8 cellular contexts compared by ENCODE assay signal in the genomic region with DNA sequence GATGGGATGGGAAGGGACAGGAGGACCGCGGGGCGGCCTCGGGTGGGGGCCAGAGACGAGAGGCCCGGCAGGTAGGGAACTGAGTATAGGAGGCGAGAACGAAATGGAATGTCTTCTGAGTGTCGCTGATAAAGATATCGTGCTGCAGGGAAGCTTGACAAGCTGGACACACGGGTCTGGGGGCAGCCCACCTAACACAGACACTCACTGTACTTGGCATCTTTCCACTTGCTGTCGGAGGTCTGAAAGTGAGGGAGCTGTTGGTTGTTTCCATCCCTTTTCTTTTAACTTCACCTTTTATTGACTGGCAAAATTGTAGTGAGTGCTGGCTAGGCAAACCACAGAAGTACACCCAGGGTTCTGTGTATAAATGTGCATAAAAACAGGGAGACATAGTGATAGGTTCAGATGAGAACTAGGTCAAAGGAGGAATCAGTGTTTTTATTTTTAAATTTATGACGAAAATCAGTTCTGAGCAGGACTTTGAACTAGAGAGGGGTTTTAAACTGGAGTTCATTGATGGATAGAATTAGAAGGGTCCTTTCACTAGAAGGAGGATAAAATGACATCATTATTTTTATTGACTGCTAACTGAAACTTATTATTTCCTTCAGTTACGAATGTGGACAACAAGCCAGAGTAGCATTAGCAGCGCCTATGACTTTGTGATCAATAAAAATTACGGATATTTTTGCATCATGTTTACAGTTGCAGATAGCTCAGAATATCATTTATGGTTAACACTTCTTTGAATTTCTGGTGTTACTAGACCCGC. TPM values are rescaled to one million over a fixed set of nuclear protein-coding genes. Genes with fewer than 3 reads are reported as not detected.
DNase-seq lines count a peak whose midpoint lies in the region; ATAC-seq lines count a peak whose summit lies in the region.

No MANE protein-coding gene starts in this region.

- H4K8ac ChIP-seq in neuronal stem cell (ENCODE audit: low read depth, low read length) = no peak overlapping the region

- H2AK5ac ChIP-seq in neuronal stem cell (ENCODE audit: low read depth, low read length) = peak overlapping the region; percentile 58

- peak overlapping the region; percentile 96 for H3K9ac ChIP-seq in neuronal stem cell (ENCODE audit: low read depth, low read length, poor library complexity)

- peak overlapping the region; percentile 98 for H3K4me3 Mint-ChIP-seq in activated naive CD4-positive, alpha-beta T cell treated with anti-CD3 and anti-CD28 coated beads for 36 hours

- H3K23ac ChIP-seq in neuronal stem cell (ENCODE audit: low read depth, low read length, poor library complexity) = peak overlapping the region; percentile 99

- CTCF ChIA-PET in activated naive CD4-positive, alpha-beta T cell treated with anti-CD3 and anti-CD28 coated beads for 36 hours (lab: Charles Lee) = interaction anchor here (0.6 kb wide), 1 partner anchor 1164 kb away, joined by 4 read pairs; no protein-coding TSS in a partner anchor

- H3K4me1 ChIP-seq in neuronal stem cell (ENCODE audit: control insufficient read depth in 2 of 2, insufficient read depth in 1 of 2, low read depth in 1 of 2, low read length in 2 of 2) = peaks cover 0 to 2% of the 10 kb centered on the region in 2 donors

- H3K4me1 Mint-ChIP-seq in activated naive CD4-positive, alpha-beta T cell treated with anti-CD3 and anti-CD28 coated beads for 36 hours (ENCODE audit: low read depth) = peaks cover 33% of the 10 kb centered on the region

- H3K4ac ChIP-seq in neuronal stem cell (ENCODE audit: low read length) = no peak overlapping the region

- no peak overlapping the region for H4K91ac ChIP-seq in neuronal stem cell (ENCODE audit: low read depth, low read length, poor library complexity)

- peaks cover 8% of the 10 kb centered on the region for H3K79me1 ChIP-seq in neuronal stem cell (ENCODE audit: low read depth, low read length)

- H3K27ac Mint-ChIP-seq in activated naive CD4-positive, alpha-beta T cell treated with anti-CD3 and anti-CD28 coated beads for 36 hours = peak overlapping the region; percentile 79

- no peak overlapping the region for H2BK12ac ChIP-seq in neuronal stem cell (ENCODE audit: low read length)

- H2BK15ac ChIP-seq in neuronal stem cell (ENCODE audit: low read length) = no peak overlapping the region

- H3K18ac ChIP-seq in neuronal stem cell (ENCODE audit: low read length) = peak overlapping the region; percentile 95

- intact Hi-C loops in activated naive CD4-positive, alpha-beta T cell treated with anti-CD3 and anti-CD28 coated beads for 36 hours (cut with micrococcal nuclease) = loop anchor here (5.0 kb wide), 1 partner anchor 400 kb away; a partner anchor contains a TSS

- H3K9me3 ChIP-seq in neuronal stem cell (replicated peaks in 1 of 2; ENCODE audit: control insufficient read depth in 2 of 2, insufficient read depth in 1 of 2, low read depth in 1 of 2, low read length in 2 of 2) = no peaks in the 10 kb centered on the region

- peak overlapping the region; percentile 35 for H2BK5ac ChIP-seq in neuronal stem cell (ENCODE audit: low read length)

- H3K27me3 ChIP-seq in neuronal stem cell (ENCODE audit: control insufficient read depth in 3 of 3, insufficient read depth in 3 of 3, low read depth in 1 of 3, low read length in 3 of 3) = no peaks in the 10 kb centered on the region

- peak; percentile 47 for DNase-seq in activated naive CD4-positive, alpha-beta T cell treated with anti-CD3 and anti-CD28 coated beads for 36 hours
- DNase-seq in activated naive CD4-positive, alpha-beta T cell (lab: John Stamatoyannopoulos, UW) = no peak
- DNase-seq in RPMI8226 (peak; percentile 58), epithelial cell of prostate (ENCODE audit: low read depth, low spot score) (no peak), neuronal stem cell (ENCODE audit: low spot score) (no peak), NK-92 (lab: John Stamatoyannopoulos, UW; ENCODE audit: unreplicated experiment) (no peak), DMS53 (lab: John Stamatoyannopoulos, UW) (no peak)

- H3K14ac ChIP-seq in neuronal stem cell (ENCODE audit: low read length) = peak overlapping the region; percentile 97

- H2AFZ ChIP-seq in neuronal stem cell (ENCODE audit: low read length) = peak overlapping the region; percentile 89

- no CpG with 5 or more reads among the region's 17 CpGs for WGBS in neuronal stem cell (ENCODE audit: extremely low coverage in 2 of 2, insufficient read length in 2 of 2, insufficient replicate concordance in 1 of 2), 2 donors

- ATAC-seq in HG02885 (IDR thresholded peaks at IDR 0.05; ENCODE audit: poor library complexity, unreplicated experiment) = peak; percentile 5

- H3K4me3 ChIP-seq in neuronal stem cell (ENCODE audit: low read length in 2 of 2) = peak overlapping the region; percentile 73 to 97

- H3K36me3 ChIP-seq in neuronal stem cell (replicated peaks in 1 of 2; ENCODE audit: control insufficient read depth in 2 of 2, insufficient read depth in 2 of 2, low read length in 2 of 2) = peaks cover 0 to 27% of the 10 kb centered on the region in 2 donors

- no peaks in the 10 kb centered on the region for H3K9me3 Mint-ChIP-seq in activated naive CD4-positive, alpha-beta T cell treated with anti-CD3 and anti-CD28 coated beads for 36 hours

- H2BK120ac ChIP-seq in neuronal stem cell (ENCODE audit: low read depth, low read length) = no peak overlapping the region

- H3K4me2 ChIP-seq in neuronal stem cell (ENCODE audit: insufficient read depth, low read length, poor library complexity, severe bottlenecking) = peak overlapping the region; percentile 79

- no peaks in the 10 kb centered on the region for H3K27me3 Mint-ChIP-seq in activated naive CD4-positive, alpha-beta T cell treated with anti-CD3 and anti-CD28 coated beads for 36 hours (ENCODE audit: low read depth)

- peaks cover 12% of the 10 kb centered on the region for H3K36me3 Mint-ChIP-seq in activated naive CD4-positive, alpha-beta T cell treated with anti-CD3 and anti-CD28 coated beads for 36 hours (ENCODE audit: low read depth)

- H3K27ac ChIP-seq in epithelial cell of prostate = peak overlapping the region; percentile 49
- no peak overlapping the region for H3K27ac ChIP-seq in neuronal stem cell (replicated peaks; ENCODE audit: low read length)

RNA-seq across cellular contexts. Expression of a gene that starts 0.8 kb away (rescaled TPM):
- 10 to 100 TPM; 38.1 to 40.0 TPM for total RNA-seq in activated naive CD4-positive, alpha-beta T cell treated with anti-CD3 and anti-CD28 coated beads for 36 hours
- 12.0 TPM for polyA plus RNA-seq in neuronal stem cell (2013, experiment 1 of 2)
- 12.0 TPM for polyA plus RNA-seq in neuronal stem cell (2013, experiment 2 of 2)

RNA-seq across cellular contexts. Expression of a gene that starts 21.3 kb away (rescaled TPM):
- total RNA-seq in activated naive CD4-positive, alpha-beta T cell treated with anti-CD3 and anti-CD28 coated beads for 36 hours = 100 to 1,000 TPM; 136 to 138 TPM
- polyA plus RNA-seq in neuronal stem cell (2013, experiment 1 of 2) = 77.9 TPM
- polyA plus RNA-seq in neuronal stem cell (2013, experiment 2 of 2) = 76.9 TPM

Comparison
In these comparisons a context has a peak if more than half of its experiments do, and no peak if none do; other contexts are left out.
1. DNase-seq: peak in activated naive CD4-positive, alpha-beta T cell treated with anti-CD3 and anti-CD28 coated beads for 36 hours (single experiment) and RPMI8226 (single experiment); none in activated naive CD4-positive, alpha-beta T cell (0 of 4), epithelial cell of prostate (single experiment), neuronal stem cell (single experiment), NK-92 (single experiment) and DMS53 (single experiment).